In genomic region chr4:4107411-4108107, GRCh38 we compare ENCODE assay signal across 8 cellular contexts.
DNase-seq lines count a peak whose midpoint lies in the region; ATAC-seq, FAIRE-seq and TF ChIP-seq lines count a peak whose summit lies in the region.
"Not testable (repeated sequence)": the region's sequence is repeated elsewhere in the genome, so short reads cannot be mapped to it uniquely, and the experiment has no call there.

No MANE protein-coding gene starts in this region.

- not testable (repeated sequence) for TF ChIP-seq CTCF in HEK293 (tag by site-specific recombination; IDR thresholded peaks at IDR 0.05)
- peak; percentile 49 to 80 (median 67) for TF ChIP-seq CTCF in K562 (IDR thresholded peaks at IDR 0.05 in 2 of 3, conservative IDR thresholded peaks at IDR 0.05 in 1 of 3; ENCODE audit: insufficient read depth in 2 of 3, low read depth in 1 of 3, low read length in 3 of 3)
- peak in 11 of 12 donors; percentile 32 to 90 (median 72) for TF ChIP-seq CTCF in heart left ventricle (IDR thresholded peaks at IDR 0.05)
- peak; percentile 68 for TF ChIP-seq CTCF in neural crest cell (conservative IDR thresholded peaks at IDR 0.05)

- TF ChIP-seq RAD21 in K562 (CRISPR knock-in tag; conservative IDR thresholded peaks at IDR 0.05 in 1 of 2, IDR thresholded peaks at IDR 0.05 in 1 of 2): peak; percentile 50 to 67

- 0 out of 2 replicates have a peak overlapping the region, but pooled peaks have one; percentile 59 for H2AFZ ChIP-seq in K562 (ENCODE audit: low read depth, low read length)

- not testable (repeated sequence) for H3K9ac ChIP-seq in K562 (ENCODE audit: insufficient read depth in 1 of 2, low read depth in 2 of 2, low read length in 2 of 2)

- peak in 8 of 14 donors; percentile 1 to 41 (median 18) for DNase-seq in C1 segment of cervical spinal cord (lab: John Stamatoyannopoulos, UW)
- peak; percentile 3 for DNase-seq in NCI-H510A treated with DMSO at 0.1 percent for 48 hours (lab: John Stamatoyannopoulos, UW)
- peak; percentile 79 for DNase-seq in activated CD4-positive, alpha-beta T cell treated with anti-CD3 and anti-CD28 coated beads for 48 hours
- DNase-seq in K562 (ENCODE audit: extremely low read depth in 1 of 4, low spot score in 3 of 4): peak; percentile 54 to 83 (median 78)
- peak in 4 of 5 donors; percentile 37 to 82 (median 42) for DNase-seq in heart left ventricle
- DNase-seq in neural crest cell (ENCODE audit: low read depth, low spot score): peak; percentile 54
- peak; percentile 44 to 54 for DNase-seq in stimulated activated CD8-positive, alpha-beta memory T cell treated with anti-CD3 and anti-CD28 coated beads, Interleukin-15, amount 100 ng/mL, for 48 hours (ENCODE audit: low read depth in 2 of 2)

- peak overlapping the region; percentile 57 for H3K4me3 ChIP-seq in HEK293 (ENCODE audit: low read depth, low read length)
- H3K4me3 ChIP-seq in K562: not testable (repeated sequence)
- peak overlapping the region in 10 of 12 donors; percentile 22 to 55 (median 45) for H3K4me3 ChIP-seq in heart left ventricle

- H3K27me3 ChIP-seq in K562 (ENCODE audit: control insufficient read depth in 2 of 2, insufficient read depth in 2 of 2, low read length in 2 of 2) (peaks cover 0 to 16% of the 10 kb centered on the region in 2 experiments; a peak in 1 of 5 replicates), heart left ventricle (peaks cover 0 to 22% (median 0%) of the 10 kb centered on the region in 9 donors)

- WGBS in K562 (ENCODE audit: insufficient coverage, low coverage, missing lambda C conversion rate): 4% methylated on average over 20 of the region's 52 CpGs
- WGBS in heart left ventricle, 4 donors: 10 to 42% (median 11%) methylated on average over 7 to 52 of the region's 52 CpGs

- intact Hi-C loops in K562 (cut with micrococcal nuclease): not testable (repeated sequence)
- intact Hi-C loops in heart left ventricle (cut with DNase I): loop anchor here in 7 of 10 donors (5.0 to 10.0 kb wide), 2 partner anchors 120 to 123 kb away; no protein-coding TSS in a partner anchor

- not testable (repeated sequence) for H3K36me3 ChIP-seq in HEK293 (ENCODE audit: control insufficient read depth in 2 of 2, insufficient read depth in 1 of 2, low read length in 2 of 2); K562 (ENCODE audit: control insufficient read depth, insufficient read depth, low read length); heart left ventricle

- not testable (repeated sequence) for H3K27ac ChIP-seq in HEK293 (ENCODE audit: extremely low read depth, low read depth, low read length); K562 (ENCODE audit: extremely low read depth, low read depth, low read length); heart left ventricle

- H3K4me1 Mint-ChIP-seq in neural crest cell: not testable (repeated sequence)

- H3K4me3 Mint-ChIP-seq in neural crest cell: peak overlapping the region; percentile 61

- not testable (repeated sequence) for H3K9me3 Mint-ChIP-seq in neural crest cell

- POLR2A ChIA-PET in HEK293 (lab: Yijun Ruan, JAX): not testable (repeated sequence)
- POLR2A ChIA-PET in K562 (lab: Yijun Ruan, JAX): interaction anchor here (1.0 kb wide), 1 partner anchor 18 kb away, joined by 4 read pairs; no protein-coding TSS in a partner anchor

- CTCF ChIA-PET in HEK293 (lab: Yijun Ruan, JAX): interaction anchor here (0.6 to 1.1 kb wide), 2 partner anchors 75 to 232 kb away, joined by 3 to 6 read pairs; no protein-coding TSS in a partner anchor
- CTCF ChIA-PET in K562 (lab: Yijun Ruan, JAX; ENCODE audit: low intra/inter-chr PET ratio): not testable (repeated sequence)

- not testable (repeated sequence) for H3K36me3 Mint-ChIP-seq in neural crest cell (ENCODE audit: low read depth)

- H3K79me2 ChIP-seq in K562 (ENCODE audit: control insufficient read depth, insufficient read depth, low read length): not testable (repeated sequence)

- H3K27ac Mint-ChIP-seq in neural crest cell (ENCODE audit: unreplicated experiment): not testable (repeated sequence)

- H3K4me2 ChIP-seq in K562 (ENCODE audit: insufficient read depth, low read length): not testable (repeated sequence)

- not testable (repeated sequence) for BruUV-seq in K562 (replicated peaks; lab: Mats Ljungman, UMichigan)

- in situ Hi-C loops in K562 (cut with MboI): not testable (repeated sequence)

- not testable (repeated sequence) for TF ChIP-seq POLR2A in K562 (conservative IDR thresholded peaks at IDR 0.05); heart left ventricle (IDR thresholded peaks at IDR 0.05)

- not testable (repeated sequence) for TF ChIP-seq EP300 in K562 (IDR thresholded peaks at IDR 0.05; ENCODE audit: low read length)

- H3K9me1 ChIP-seq in K562 (ENCODE audit: control insufficient read depth, insufficient read depth, low read length): not testable (repeated sequence)

- H3K4me1 ChIP-seq in HEK293 (ENCODE audit: control insufficient read depth, insufficient read depth, low read length); K562 (replicated peaks in 1 of 2; ENCODE audit: control insufficient read depth in 2 of 2, insufficient read depth in 2 of 2, low read length in 2 of 2); heart left ventricle: not testable (repeated sequence)

- ATAC-seq in K562: peak; percentile 73
- peak in 2 of 4 donors; percentile 61 to 82 for ATAC-seq in heart left ventricle

- H4K20me1 ChIP-seq in K562 (replicated peaks; ENCODE audit: control insufficient read depth, insufficient read depth, low read length): not testable (repeated sequence)

- not testable (repeated sequence) for FAIRE-seq in K562 (lab: Jason Lieb, UNC)

- H3K9me3 ChIP-seq in HEK293 (ENCODE audit: control insufficient read depth, insufficient read depth, low read depth, low read length); K562 (replicated peaks; ENCODE audit: control insufficient read depth, insufficient read depth, low read depth, low read length); heart left ventricle: not testable (repeated sequence)

- peaks cover 55% of the 10 kb centered on the region for H3K27me3 Mint-ChIP-seq in neural crest cell (ENCODE audit: low read depth)

TF ChIP-seq in HEK293, 187 proteins besides CTCF, POLR2A, EP300 and RAD21:
- TF ChIP-seq ZNF121 (tag by site-specific recombination; IDR thresholded peaks at IDR 0.05) (peak; percentile 98), ZBTB26 (tag by site-specific recombination; optimal IDR thresholded peaks at IDR 0.05) (peak; percentile 79)

TF ChIP-seq in K562, 482 proteins besides CTCF, POLR2A, EP300 and RAD21:
- 0 out of 2 replicates have a peak, but pooled peaks have one; percentile 11 for TF ChIP-seq CREM (IDR thresholded peaks at IDR 0.05; ENCODE audit: low read depth)
- peak; percentile 46; the same call in 1 of the 2 replicates for TF ChIP-seq STAG1 (CRISPR knock-in tag; IDR thresholded peaks at IDR 0.05; ENCODE audit: borderline replicate concordance)
- peak; percentile 39; the same call in 1 of the 2 replicates for TF ChIP-seq CXXC5 (CRISPR knock-in tag; IDR thresholded peaks at IDR 0.05)
- TF ChIP-seq ZNF121 (CRISPR knock-in tag; conservative IDR thresholded peaks at IDR 0.05): peak; percentile 64
- peak; percentile 61 for TF ChIP-seq CTCFL (IDR thresholded peaks at IDR 0.05; ENCODE audit: borderline replicate concordance, insufficient read depth, low read depth, low read length, poor library complexity, severe bottlenecking)
- peak in 1 of 2 experiments; percentile 54 for TF ChIP-seq E2F6 (IDR thresholded peaks at IDR 0.05; ENCODE audit: borderline replicate concordance in 1 of 2, extremely low read depth in 1 of 2, insufficient read depth in 1 of 2, insufficient read length in 1 of 2, low read depth in 1 of 2, low read length in 1 of 2, poor library complexity in 1 of 2, severe bottlenecking in 1 of 2)
- peak; percentile 77 for TF ChIP-seq SMC3 (conservative IDR thresholded peaks at IDR 0.05; ENCODE audit: insufficient read depth, low read depth, low read length)
- peak; percentile 25; the same call in 1 of the 2 replicates for TF ChIP-seq RB1 (IDR thresholded peaks at IDR 0.05; ENCODE audit: low read depth)
TF ChIP-seq in K562: peak in this region for 8; not testable (repeated sequence) for 474.

Comparison
In these comparisons a context has a peak if more than half of its experiments do, and no peak if none do; other contexts are left out.
1. DNase-seq: peak in every context shown above with its lines; median percentile 79 in activated CD4-positive, alpha-beta T cell treated with anti-CD3 and anti-CD28 coated beads for 48 hours; 78 in K562; 54 in neural crest cell; 49 in stimulated activated CD8-positive, alpha-beta memory T cell treated with anti-CD3 and anti-CD28 coated beads, Interleukin-15, amount 100 ng/mL, for 48 hours; 42 in heart left ventricle; 18 in C1 segment of cervical spinal cord; 3 in NCI-H510A treated with DMSO at 0.1 percent for 48 hours.